ENCODE assay signal across 8 cellular contexts in genomic region chr17:45425125-45425983, GRCh38. TPM values are rescaled to one million over a fixed set of nuclear protein-coding genes. Genes with fewer than 3 reads are reported as not detected.
DNase-seq lines count a peak whose midpoint lies in the region; ATAC-seq and TF ChIP-seq lines count a peak whose summit lies in the region.

No MANE protein-coding gene starts in this region.

- H3K36me3 Mint-ChIP-seq in GM23338 (ENCODE audit: low read depth) = peaks cover 12% of the 10 kb centered on the region
- no peaks in the 10 kb centered on the region for H3K36me3 Mint-ChIP-seq in activated naive CD8-positive, alpha-beta T cell treated with anti-CD3 and anti-CD28 coated beads, Interleukin-2, amount 50 U/mL, for 24 hours (ENCODE audit: low read depth)

- H3K36me3 ChIP-seq in GM23338 (ENCODE audit: insufficient read depth) (no peaks in the 10 kb centered on the region), breast epithelium (no peaks in the 10 kb centered on the region), liver (ENCODE audit: control insufficient read depth in 4 of 4, insufficient read depth in 3 of 4, low read depth in 1 of 4, low read length in 3 of 4) (no peaks in the 10 kb centered on the region)

- no peak overlapping the region for H3K9ac ChIP-seq in liver (ENCODE audit: low read depth in 1 of 2, low read length in 2 of 2)

- H3K9me2 ChIP-seq in GM23338 (ENCODE audit: insufficient read depth) = no peaks in the 10 kb centered on the region

- peaks cover 3% of the 10 kb centered on the region; the same call in 2 of the 3 replicates for H3K9me3 Mint-ChIP-seq in GM23338
- no peaks in the 10 kb centered on the region for H3K9me3 Mint-ChIP-seq in activated naive CD8-positive, alpha-beta T cell treated with anti-CD3 and anti-CD28 coated beads, Interleukin-2, amount 50 U/mL, for 24 hours

- DNase-seq in GM23338 (ENCODE audit: low spot score) (peak; percentile 93), NCI-H345 (lab: John Stamatoyannopoulos, UW) (peak; percentile 60), breast epithelium (ENCODE audit: low spot score in 2 of 2) (peak; percentile 77 to 79)
- no peak for DNase-seq in activated CD4-positive, alpha-beta T cell treated with anti-CD3 and anti-CD28 coated beads, Interleukin-2, amount 50 U/mL, for 48 hours
- DNase-seq in activated naive CD8-positive, alpha-beta T cell treated with anti-CD3 and anti-CD28 coated beads, Interleukin-2, amount 50 U/mL, for 24 hours = no peak

- H3K4me2 ChIP-seq in GM23338 = peak overlapping the region; percentile 96

- H3K4me1 Mint-ChIP-seq in GM23338 = peaks cover 41% of the 10 kb centered on the region
- peaks cover 12% of the 10 kb centered on the region for H3K4me1 Mint-ChIP-seq in activated naive CD8-positive, alpha-beta T cell treated with anti-CD3 and anti-CD28 coated beads, Interleukin-2, amount 50 U/mL, for 24 hours

- peak overlapping the region; percentile 62; the same call in 1 of the 2 replicates for H3K27ac Mint-ChIP-seq in GM23338
- no peak overlapping the region for H3K27ac Mint-ChIP-seq in activated naive CD8-positive, alpha-beta T cell treated with anti-CD3 and anti-CD28 coated beads, Interleukin-2, amount 50 U/mL, for 24 hours

- peaks cover 28% of the 10 kb centered on the region for H3K27me3 Mint-ChIP-seq in GM23338 (ENCODE audit: insufficient read depth, low read depth, poor library complexity)
- H3K27me3 Mint-ChIP-seq in activated naive CD8-positive, alpha-beta T cell treated with anti-CD3 and anti-CD28 coated beads, Interleukin-2, amount 50 U/mL, for 24 hours = peaks cover 6% of the 10 kb centered on the region

- WGBS in liver = 26% methylated on average over 18 of the region's 18 CpGs

- H3K4me3 Mint-ChIP-seq in GM23338 = peak overlapping the region; percentile 76
- no peak overlapping the region for H3K4me3 Mint-ChIP-seq in activated naive CD8-positive, alpha-beta T cell treated with anti-CD3 and anti-CD28 coated beads, Interleukin-2, amount 50 U/mL, for 24 hours

- H3K27ac ChIP-seq in GM23338 (ENCODE audit: low read depth) (peak overlapping the region; percentile 80), breast epithelium (peak overlapping the region; percentile 74 to 85), liver (ENCODE audit: low read depth in 1 of 2, low read length in 2 of 2) (no peak overlapping the region)

- H3K4me3 ChIP-seq in GM23338 (peak overlapping the region; percentile 57), breast epithelium (peak overlapping the region in 2 of 3 donors; percentile 37 to 52), liver (ENCODE audit: low read depth in 1 of 3, low read length in 3 of 3) (peak overlapping the region in 1 of 3 donors; percentile 23)

- TF ChIP-seq RAD21 in liver (IDR thresholded peaks at IDR 0.05) = peak; percentile 59 to 71

- H2AFZ ChIP-seq in GM23338 = 0 out of 2 replicates have a peak overlapping the region, but pooled peaks have one; percentile 23

- no peaks in the 10 kb centered on the region; the same call in 1 of the 2 replicates for H3K79me2 ChIP-seq in GM23338 (replicated peaks; ENCODE audit: insufficient read depth)

- H3K9me3 ChIP-seq in breast epithelium (no peaks in the 10 kb centered on the region), liver (ENCODE audit: control insufficient read depth in 4 of 4, low read length in 3 of 4) (no peaks in the 10 kb centered on the region)

- intact Hi-C loops in breast epithelium (cut with DNase I; ENCODE audit: low total_unique reads) = no loop called here

- H4K20me1 ChIP-seq in GM23338 (replicated peaks; ENCODE audit: insufficient read depth) = no peaks in the 10 kb centered on the region

- TF ChIP-seq CTCF in GM23338 (conservative IDR thresholded peaks at IDR 0.05; ENCODE audit: low read depth in 2 of 2) (peak; percentile 47 to 84), breast epithelium (IDR thresholded peaks at IDR 0.05) (peak in 2 of 3 donors; percentile 5 to 43), liver (IDR thresholded peaks at IDR 0.05; ENCODE audit: low read depth, low read length, missing input control) (peak; percentile 13)

- H3K27me3 ChIP-seq in GM23338 (ENCODE audit: insufficient read depth) (peaks cover 22% of the 10 kb centered on the region), breast epithelium (no peaks in the 10 kb centered on the region), liver (ENCODE audit: control insufficient read depth in 4 of 4, insufficient read depth in 4 of 4, low read length in 3 of 4) (no peaks in the 10 kb centered on the region)

- no peak for TF ChIP-seq POLR2A in breast epithelium (IDR thresholded peaks at IDR 0.05)

- peaks cover 26% of the 10 kb centered on the region for H3F3A ChIP-seq in GM23338 (replicated peaks; ENCODE audit: low read depth)

- H3K4me1 ChIP-seq in GM23338 (ENCODE audit: insufficient read depth) (peaks cover 21% of the 10 kb centered on the region), breast epithelium (peaks cover under 1 to 6% of the 10 kb centered on the region in 2 donors), liver (ENCODE audit: control insufficient read depth in 4 of 4, insufficient read depth in 4 of 4, low read length in 3 of 4) (peaks cover 6 to 21% (median 14%) of the 10 kb centered on the region in 4 donors)

- ATAC-seq in GM23338 (peak; percentile 75), GM21825 (IDR thresholded peaks at IDR 0.05; ENCODE audit: unreplicated experiment) (no peak), HG03457 (IDR thresholded peaks at IDR 0.05; ENCODE audit: unreplicated experiment) (no peak)
- no peak for ATAC-seq in activated naive CD8-positive, alpha-beta T cell treated with anti-CD3 and anti-CD28 coated beads, Interleukin-2, amount 50 U/mL, for 24 hours

TF ChIP-seq in GM23338, 12 proteins besides CTCF, POLR2A, EP300 and RAD21 (continues in another document):
- TF ChIP-seq POLR2AphosphoS5 (IDR thresholded peaks at IDR 0.05; ENCODE audit: low read depth) (peak; percentile 63), EZH2 (IDR thresholded peaks at IDR 0.05; ENCODE audit: low read depth, unreplicated experiment) (no peak)

TF ChIP-seq in liver, 16 proteins besides CTCF, POLR2A, EP300 and RAD21:
- TF ChIP-seq GABPA (IDR thresholded peaks at IDR 0.05 in 1 of 2, conservative IDR thresholded peaks at IDR 0.05 in 1 of 2) (no peak), FOXA1 (IDR thresholded peaks at IDR 0.05) (no peak), FOXA2 (IDR thresholded peaks at IDR 0.05) (no peak), EGR1 (IDR thresholded peaks at IDR 0.05; ENCODE audit: low read depth in 2 of 2) (no peak), NR2F2 (IDR thresholded peaks at IDR 0.05) (no peak), RXRA (IDR thresholded peaks at IDR 0.05) (peak in 1 of 2 donors; percentile 22), HNF4G (IDR thresholded peaks at IDR 0.05) (no peak), YY1 (IDR thresholded peaks at IDR 0.05) (no peak), SP1 (IDR thresholded peaks at IDR 0.05) (peak; percentile 35), JUND (IDR thresholded peaks at IDR 0.05) (no peak), HNF4A (conservative IDR thresholded peaks at IDR 0.05) (peak in 1 of 2 donors; percentile 22), TAF1 (conservative IDR thresholded peaks at IDR 0.05) (no peak)
- TF ChIP-seq, protein P1, sequence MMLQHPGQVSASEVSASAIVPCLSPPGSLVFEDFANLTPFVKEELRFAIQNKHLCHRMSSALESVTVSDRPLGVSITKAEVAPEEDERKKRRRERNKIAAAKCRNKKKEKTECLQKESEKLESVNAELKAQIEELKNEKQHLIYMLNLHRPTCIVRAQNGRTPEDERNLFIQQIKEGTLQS (IDR thresholded peaks at IDR 0.05) = no peak

RNA-seq across cellular contexts. Expression of gene ARHGAP27, which starts 7.3 kb away (rescaled TPM):
- 14.3 and 17.7 TPM in 2 replicates for total RNA-seq in GM23338 (2014; rRNA removed; shearing (Covaris generic))
- polyA plus RNA-seq in GM23338 (2016; fragmentation: Nextera tagmentation; extraction: Ambion mirVana) (5.3 and 5.9 TPM in 2 replicates), liver (1 to 10 TPM; 1.8 to 4.9 TPM)
- total RNA-seq in breast epithelium (10 to 100 TPM; 17.3 to 28.8 (median 17.6) TPM), liver (10 to 100 TPM; 10.6 to 10.9 TPM)

Comparison
In these comparisons a context has a peak if more than half of its experiments do, and no peak if none do; other contexts are left out.
1. DNase-seq: peak in GM23338 (single experiment), NCI-H345 (single experiment) and breast epithelium (2 of 2); none in activated CD4-positive, alpha-beta T cell treated with anti-CD3 and anti-CD28 coated beads, Interleukin-2, amount 50 U/mL, for 48 hours (0 of 2) and activated naive CD8-positive, alpha-beta T cell treated with anti-CD3 and anti-CD28 coated beads, Interleukin-2, amount 50 U/mL, for 24 hours (single experiment).
2. H3K27ac ChIP-seq: peak in GM23338 (single experiment) and breast epithelium (2 of 2); none in liver (0 of 2).
3. CTCF ChIP-seq: peak in every context shown above with its lines; median percentile 66 in GM23338; 24 in breast epithelium; 13 in liver.